9 cellular contexts compared by ENCODE assay signal in genomic region chr17:77501101-77501566, GRCh38.
DNase-seq lines count a peak whose midpoint lies in the region; ATAC-seq and TF ChIP-seq lines count a peak whose summit lies in the region.
"Had no signal": no experiment of that assay in that cellular context is flagged by ENCODE, and none has a peak within 500 bp of the region (broad histone marks: within the 10 kb centered on the region; RNA-seq: fewer than 3 reads in every experiment).

No MANE protein-coding gene starts in this region.

- H3K27me3 ChIP-seq in GM06990 (replicated peaks; ENCODE audit: control insufficient read depth, insufficient read depth, low read length) = no peaks in the 10 kb centered on the region
- no peaks in the 10 kb centered on the region for H3K27me3 ChIP-seq in parathyroid adenoma (ENCODE audit: control insufficient read depth, insufficient read depth, low read length)
- H3K27me3 ChIP-seq: ascending aorta, ovary had no signal

- H3K27ac ChIP-seq in parathyroid adenoma = no peak overlapping the region
- H3K27ac ChIP-seq: ascending aorta, ovary had no signal

- H3K4me3 ChIP-seq in GM06990 (replicated peaks; ENCODE audit: low read depth, low read length) (no peak overlapping the region), LNCaP clone FGC (ENCODE audit: low read depth, low read length) (no peak overlapping the region), astrocyte of the spinal cord (ENCODE audit: low read depth, low read length) (no peak overlapping the region), parathyroid adenoma (ENCODE audit: low read depth, low read length) (no peak overlapping the region)
- H3K4me3 ChIP-seq: ascending aorta, ovary had no signal

- H3K4me2 ChIP-seq in parathyroid adenoma (ENCODE audit: low read length) = no peak overlapping the region

- peaks cover 27% of the 10 kb centered on the region for H3K36me3 ChIP-seq in GM06990 (ENCODE audit: control insufficient read depth, insufficient read depth, low read length)
- no peaks in the 10 kb centered on the region for H3K36me3 ChIP-seq in parathyroid adenoma (ENCODE audit: control insufficient read depth, insufficient read depth, low read length)
- H3K36me3 ChIP-seq: ovary had no signal

- H3K9me3 ChIP-seq in parathyroid adenoma (ENCODE audit: control insufficient read depth, low read length) = no peaks in the 10 kb centered on the region
- H3K9me3 ChIP-seq: ascending aorta, ovary had no signal

- in situ Hi-C loops in astrocyte of the spinal cord (cut with HindIII; ENCODE audit: low sequenced_read_pairs) = no loop called here

- no peak overlapping the region for H3K9ac ChIP-seq in parathyroid adenoma

- no peaks in the 10 kb centered on the region for H3K4me1 ChIP-seq in parathyroid adenoma
- H3K4me1 ChIP-seq: ascending aorta had no signal

- TF ChIP-seq CTCF in GM06990 (IDR thresholded peaks at IDR 0.05; ENCODE audit: insufficient read depth, low read length, poor library complexity, severe bottlenecking) = peak; percentile 54
- peak; percentile 12; the same call in 1 of the 2 replicates for TF ChIP-seq CTCF in LNCaP clone FGC (IDR thresholded peaks at IDR 0.05; ENCODE audit: control insufficient read depth, extremely low read depth, insufficient read depth)
- TF ChIP-seq CTCF in astrocyte of the spinal cord (IDR thresholded peaks at IDR 0.05; ENCODE audit: low read depth, low read length) = peak; percentile 59
- TF ChIP-seq CTCF in parathyroid adenoma (IDR thresholded peaks at IDR 0.05) = peak; percentile 15

- H3K79me2 ChIP-seq in parathyroid adenoma = no peaks in the 10 kb centered on the region

- no peak overlapping the region for H2AFZ ChIP-seq in parathyroid adenoma

- no peak for DNase-seq in GM06990 (ENCODE audit: extremely low read depth, insufficient read length)
- no peak for DNase-seq in LNCaP clone FGC (ENCODE audit: low read depth)
- DNase-seq in astrocyte of the spinal cord (ENCODE audit: low read depth, low spot score) = no peak
- no peak for DNase-seq in NCI-H2081 treated with DMSO at 0.1 percent for 48 hours (lab: John Stamatoyannopoulos, UW)

- ATAC-seq in HG02938 (IDR thresholded peaks at IDR 0.05; ENCODE audit: unreplicated experiment) (no peak), GM21786 (IDR thresholded peaks at IDR 0.05; ENCODE audit: unreplicated experiment) (no peak)
